24 cellular contexts compared by ENCODE assay signal in the genomic region with DNA sequence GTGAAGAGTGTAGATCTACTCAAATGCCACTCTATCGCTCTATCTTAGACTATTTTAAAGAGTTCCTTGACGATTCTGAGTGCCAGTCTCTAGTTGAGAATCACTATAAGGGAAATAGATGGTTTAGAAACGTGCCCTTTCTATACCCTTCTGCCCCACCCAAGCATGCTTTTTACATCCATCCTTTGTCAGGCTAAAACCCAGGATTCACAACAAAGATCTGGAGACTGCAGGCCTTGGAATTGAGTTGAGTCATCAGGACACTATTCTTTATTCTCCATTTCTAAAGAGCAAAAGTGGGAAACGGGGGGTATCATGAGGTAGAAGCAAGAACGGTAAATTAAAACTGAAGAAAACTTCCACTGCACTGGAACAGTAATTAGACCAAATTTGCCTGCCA. TPM values are rescaled to one million over a fixed set of nuclear protein-coding genes. Genes with fewer than 3 reads are reported as not detected.
"Had no signal": no experiment of that assay in that cellular context is flagged by ENCODE, and none has a peak within 500 bp of the region (broad histone marks: within the 10 kb centered on the region; RNA-seq: fewer than 3 reads in every experiment).

No MANE protein-coding gene starts in this region.

- H3K4me2 ChIP-seq: hepatocyte had no signal

- H3K9ac ChIP-seq: parathyroid adenoma had no signal

- H3K27me3 ChIP-seq: gastrocnemius medialis, heart left ventricle, hepatocyte, neutrophil, right lobe of liver, thyroid gland, vagina had no signal

- H3K27ac Mint-ChIP-seq: natural killer cell; progenitor cell of endocrine pancreas; stimulated activated naive B cell treated with anti-CD40 and anti-IgM and Interleukin-4, amounts not matched to agents 10 μg/mL and 1 μg/mL and 100 μg/mL, for 72 hours; stimulated activated naive CD8-positive, alpha-beta T cell treated with anti-CD3 and anti-CD28 coated beads, Interleukin-15, amount 100 ng/mL, for 72 hours had no signal

- H3K4me3 ChIP-seq: gastrocnemius medialis, heart left ventricle, hepatocyte, right lobe of liver, thyroid gland, vagina had no signal

- DNase-seq: cerebellar nuclear complex; cortex of kidney; effector CD4-positive, alpha-beta T cell; gastrocnemius medialis; heart left ventricle; kidney; mesenchymal stem cell; midbrain; natural killer cell; right lobe of liver; small intestine; stimulated activated CD4-positive, alpha-beta T cell treated with anti-CD3 and anti-CD28 coated beads, Interleukin-15, amount 100 ng/mL, for 24 hours; stimulated activated CD4-positive, alpha-beta T cell treated with anti-CD3 and anti-CD28 coated beads, Interleukin-2, amount 100 ng/mL, for 48 hours; stimulated activated naive B cell treated with anti-CD40 and anti-IgM and Interleukin-4, amounts not matched to agents 10 μg/mL and 1 μg/mL and 100 μg/mL, for 72 hours; stimulated activated naive CD8-positive, alpha-beta T cell treated with anti-CD3 and anti-CD28 coated beads, Interleukin-15, amount 100 ng/mL, for 72 hours; thyroid gland; trophoblast cell had no signal

- H2AFZ ChIP-seq: hepatocyte, parathyroid adenoma had no signal

- H3K36me3 Mint-ChIP-seq: natural killer cell; stimulated activated naive B cell treated with anti-CD40 and anti-IgM and Interleukin-4, amounts not matched to agents 10 μg/mL and 1 μg/mL and 100 μg/mL, for 72 hours had no signal

- H3K4me1 Mint-ChIP-seq: natural killer cell; stimulated activated naive B cell treated with anti-CD40 and anti-IgM and Interleukin-4, amounts not matched to agents 10 μg/mL and 1 μg/mL and 100 μg/mL, for 72 hours; stimulated activated naive CD8-positive, alpha-beta T cell treated with anti-CD3 and anti-CD28 coated beads, Interleukin-15, amount 100 ng/mL, for 72 hours had no signal

- H3K4me1 ChIP-seq: parathyroid adenoma, right lobe of liver, thyroid gland, vagina had no signal

- H3K9me3 ChIP-seq: gastrocnemius medialis, heart left ventricle, neutrophil, right lobe of liver, thyroid gland, vagina had no signal

- H3K36me3 ChIP-seq: gastrocnemius medialis, heart left ventricle, neutrophil, right lobe of liver, thyroid gland, vagina had no signal

- ATAC-seq: gastrocnemius medialis; heart left ventricle; left lobe of liver; natural killer cell; right lobe of liver; stimulated activated naive B cell treated with anti-CD40 and anti-IgM and Interleukin-4, amounts not matched to agents 10 μg/mL and 1 μg/mL and 100 μg/mL, for 72 hours; stimulated activated naive CD8-positive, alpha-beta T cell treated with anti-CD3 and anti-CD28 coated beads, Interleukin-15, amount 100 ng/mL, for 72 hours had no signal

- H3K79me2 ChIP-seq: hepatocyte, parathyroid adenoma had no signal

- H3K27ac ChIP-seq: gastrocnemius medialis, heart left ventricle, hepatocyte, neutrophil, parathyroid adenoma, right lobe of liver, thyroid gland, vagina had no signal

- H3K27me3 Mint-ChIP-seq: progenitor cell of endocrine pancreas; stimulated activated naive B cell treated with anti-CD40 and anti-IgM and Interleukin-4, amounts not matched to agents 10 μg/mL and 1 μg/mL and 100 μg/mL, for 72 hours; stimulated activated naive CD8-positive, alpha-beta T cell treated with anti-CD3 and anti-CD28 coated beads, Interleukin-15, amount 100 ng/mL, for 72 hours had no signal

- H3K4me3 Mint-ChIP-seq: natural killer cell; stimulated activated naive B cell treated with anti-CD40 and anti-IgM and Interleukin-4, amounts not matched to agents 10 μg/mL and 1 μg/mL and 100 μg/mL, for 72 hours; stimulated activated naive CD8-positive, alpha-beta T cell treated with anti-CD3 and anti-CD28 coated beads, Interleukin-15, amount 100 ng/mL, for 72 hours had no signal

RNA-seq across cellular contexts. Expression of a gene that starts 48.7 kb away (rescaled TPM):
- total RNA-seq: fibroblast of villous mesenchyme, gastrocnemius medialis, natural killer cell, right lobe of liver had no signal
